In the genomic region with DNA sequence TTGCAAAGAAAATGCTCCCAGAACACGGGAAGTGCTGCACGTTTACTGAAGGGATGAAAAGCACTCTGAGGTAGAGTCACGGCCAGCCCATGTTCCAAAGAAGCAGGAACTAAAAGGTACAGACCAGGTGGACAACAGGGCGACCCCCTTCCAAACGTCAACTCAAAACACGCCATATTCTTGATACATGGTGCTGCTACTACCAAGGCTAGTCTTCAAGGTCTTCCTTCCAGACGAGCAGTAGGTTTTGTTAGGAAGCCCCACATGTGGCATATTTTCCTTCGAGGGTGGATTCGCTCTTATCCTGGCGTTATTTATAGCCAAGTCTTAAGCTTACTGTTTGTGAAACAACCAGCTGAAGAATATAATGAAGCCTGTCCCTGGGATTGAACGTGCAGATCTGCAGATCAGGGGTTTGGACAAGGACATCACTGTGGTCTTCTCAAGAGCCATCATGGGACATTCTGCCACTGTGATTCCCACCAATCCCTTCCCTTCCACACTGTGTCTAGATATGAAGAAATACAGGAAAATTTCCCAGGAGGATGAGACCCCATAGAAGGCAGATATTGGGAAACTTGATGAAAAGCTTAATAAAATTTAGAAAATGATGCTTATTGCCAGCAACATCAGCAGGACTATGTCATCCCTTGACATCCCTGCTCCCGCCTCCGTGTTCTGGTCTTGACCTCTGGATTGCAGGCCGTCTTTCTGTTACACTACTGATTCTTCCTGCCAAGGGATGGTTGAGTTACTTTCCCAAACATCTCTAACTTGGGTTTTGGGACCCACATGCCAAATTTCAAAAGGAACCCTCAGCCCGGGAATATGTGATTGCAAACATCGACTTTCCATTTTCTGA, we compare ENCODE assay signal across 17 cellular contexts.
DNase-seq lines count a peak whose midpoint lies in the region; ATAC-seq and TF ChIP-seq lines count a peak whose summit lies in the region.
"Had no signal": no experiment of that assay in that cellular context is flagged by ENCODE, and none has a peak within 500 bp of the region (broad histone marks: within the 10 kb centered on the region; RNA-seq: fewer than 3 reads in every experiment).

No MANE protein-coding gene starts in this region.

- no peak for TF ChIP-seq EP300 in gastroesophageal sphincter (IDR thresholded peaks at IDR 0.05)
- no peak for TF ChIP-seq EP300 in ovary (IDR thresholded peaks at IDR 0.05)

- H3K4me1 ChIP-seq in gastroesophageal sphincter (peaks cover 0 to 34% (median 13%) of the 10 kb centered on the region in 3 donors), right atrium auricular region (peaks cover 0 to 30% of the 10 kb centered on the region in 2 donors), ovary (ENCODE audit: insufficient read depth) (peaks cover 26% of the 10 kb centered on the region), upper lobe of right lung (no peaks in the 10 kb centered on the region)
- H3K4me1 ChIP-seq: BE2C had no signal

- H3K36me3 ChIP-seq in gastroesophageal sphincter = no peaks in the 10 kb centered on the region
- no peaks in the 10 kb centered on the region for H3K36me3 ChIP-seq in right atrium auricular region
- H3K36me3 ChIP-seq in ovary = no peaks in the 10 kb centered on the region
- H3K36me3 ChIP-seq in upper lobe of right lung = no peaks in the 10 kb centered on the region
- H3K36me3 ChIP-seq: BE2C, MG63 had no signal

- H3K4me3 ChIP-seq in gastroesophageal sphincter (no peak overlapping the region), right atrium auricular region (no peak overlapping the region), ovary (no peak overlapping the region), upper lobe of right lung (no peak overlapping the region)
- H3K4me3 ChIP-seq: MG63 had no signal

- H3K27me3 ChIP-seq in gastroesophageal sphincter (no peaks in the 10 kb centered on the region), right atrium auricular region (no peaks in the 10 kb centered on the region), ovary (no peaks in the 10 kb centered on the region), upper lobe of right lung (no peaks in the 10 kb centered on the region)
- H3K27me3 ChIP-seq: BE2C, MG63 had no signal

- H3K9me3 ChIP-seq in gastroesophageal sphincter (peaks cover 0 to 18% (median 0%) of the 10 kb centered on the region in 3 donors), right atrium auricular region (peaks cover 0 to 18% of the 10 kb centered on the region in 2 donors), ovary (no peaks in the 10 kb centered on the region), upper lobe of right lung (no peaks in the 10 kb centered on the region)
- H3K9me3 ChIP-seq: BE2C, MG63 had no signal

- ATAC-seq in gastroesophageal sphincter = peak; percentile 84
- peak; percentile 40 for ATAC-seq in upper lobe of right lung
- ATAC-seq: PC-3 had no signal

- peak overlapping the region in 2 of 4 donors; percentile 26 to 51 for H3K27ac ChIP-seq in gastroesophageal sphincter
- H3K27ac ChIP-seq in right atrium auricular region = no peak overlapping the region
- peak overlapping the region in 1 of 2 donors; percentile 82 for H3K27ac ChIP-seq in ovary
- peak overlapping the region; percentile 30 for H3K27ac ChIP-seq in upper lobe of right lung

- TF ChIP-seq POLR2A in gastroesophageal sphincter (IDR thresholded peaks at IDR 0.05) (no peak), ovary (IDR thresholded peaks at IDR 0.05) (no peak)

- 76 to 77% methylated on average over 12 to 14 of the region's 16 CpGs for WGBS in gastroesophageal sphincter (ENCODE audit: low coverage in 1 of 2), 2 donors
- 24 to 33% (median 25%) methylated on average over 16 of the region's 16 CpGs for WGBS in ovary, 3 donors

- intact Hi-C loops in ovary (cut with DNase I) = loop anchor here in 1 of 4 donors (10.0 kb wide), 1 partner anchor 886 kb away; no protein-coding TSS in a partner anchor
- intact Hi-C loops in upper lobe of right lung (cut with DNase I) = no loop called here
- intact Hi-C loops in head of caudate nucleus (cut with DNase I) = no loop called here

- DNase-seq in right atrium auricular region (ENCODE audit: low spot score) = peak; percentile 68
- DNase-seq in ovary = peak; percentile 68 to 83 (median 74)
- DNase-seq in upper lobe of right lung = no peak
- no peak for DNase-seq in hippocampal formation (lab: John Stamatoyannopoulos, UW)
- DNase-seq in head of caudate nucleus = no peak
- no peak for DNase-seq in NCI-H1436 treated with DMSO at 0.1 percent for 48 hours (lab: John Stamatoyannopoulos, UW)
- DNase-seq in mesenteric fat pad (ENCODE audit: low spot score) = no peak
- DNase-seq: BE2C; CD8-positive, alpha-beta memory T cell; H9; MG63; NCI-H1092 treated with DMSO at 0.1 percent for 48 hours; NCI-H187; NCI-H446; NCI-H748 treated with DMSO at 0.1 percent for 48 hours; PC-3 had no signal

- TF ChIP-seq CTCF in gastroesophageal sphincter (IDR thresholded peaks at IDR 0.05) = no peak
- TF ChIP-seq CTCF in right atrium auricular region (IDR thresholded peaks at IDR 0.05) = no peak
- no peak for TF ChIP-seq CTCF in ovary (IDR thresholded peaks at IDR 0.05)
- no peak for TF ChIP-seq CTCF in upper lobe of right lung (IDR thresholded peaks at IDR 0.05)

Comparison
In these comparisons a context has a peak if more than half of its experiments do, and no peak if none do; other contexts are left out.
1. DNase-seq: peak in right atrium auricular region (single experiment) and ovary (5 of 5); none in upper lobe of right lung (single experiment), hippocampal formation (0 of 2), head of caudate nucleus (0 of 42), NCI-H1436 treated with DMSO at 0.1 percent for 48 hours (single experiment) and mesenteric fat pad (single experiment).